ENCODE assay signal across 16 cellular contexts in genomic region chr2:121030523-121030922, GRCh38.
A peak's percentile ranks its signal among the peaks of the same experiment; 100 is the strongest.
DNase-seq lines count a peak whose midpoint lies in the region; ATAC-seq and TF ChIP-seq lines count a peak whose summit lies in the region.
"Had no signal": no experiment of that assay in that cellular context is flagged by ENCODE, and none has a peak within 500 bp of the region (broad histone marks: within the 10 kb centered on the region; RNA-seq: fewer than 3 reads in every experiment).

No MANE protein-coding gene starts in this region.

- no peak overlapping the region for H3K27ac Mint-ChIP-seq in activated CD8-positive, alpha-beta memory T cell treated with anti-CD3 and anti-CD28 coated beads, Interleukin-2, amount 10 ng/mL, durations not matched to agents 7 days and 5 days
- H3K27ac Mint-ChIP-seq in type B pancreatic cell, result no peak overlapping the region
- H3K27ac Mint-ChIP-seq: CD4-positive, alpha-beta T cell; H9 had no signal

- peaks cover 5% of the 10 kb centered on the region for H3K27me3 Mint-ChIP-seq in activated CD8-positive, alpha-beta memory T cell treated with anti-CD3 and anti-CD28 coated beads, Interleukin-2, amount 10 ng/mL, durations not matched to agents 7 days and 5 days
- H3K27me3 Mint-ChIP-seq in type B pancreatic cell, result peaks cover 58% of the 10 kb centered on the region

- CTCF ChIA-PET in activated CD8-positive, alpha-beta memory T cell treated with anti-CD3 and anti-CD28 coated beads, Interleukin-2, amount 10 ng/mL, durations not matched to agents 7 days and 5 days (lab: Charles Lee), result no interaction called here

- no peaks in the 10 kb centered on the region for H3K36me3 Mint-ChIP-seq in activated CD8-positive, alpha-beta memory T cell treated with anti-CD3 and anti-CD28 coated beads, Interleukin-2, amount 10 ng/mL, durations not matched to agents 7 days and 5 days
- H3K36me3 Mint-ChIP-seq in type B pancreatic cell, result no peaks in the 10 kb centered on the region

- no peaks in the 10 kb centered on the region for H3K4me1 Mint-ChIP-seq in activated CD8-positive, alpha-beta memory T cell treated with anti-CD3 and anti-CD28 coated beads, Interleukin-2, amount 10 ng/mL, durations not matched to agents 7 days and 5 days
- peaks cover 12% of the 10 kb centered on the region for H3K4me1 Mint-ChIP-seq in type B pancreatic cell (ENCODE audit: unreplicated experiment)
- H3K4me1 Mint-ChIP-seq: H9 had no signal

- peak; percentile 27 for DNase-seq in activated CD8-positive, alpha-beta memory T cell treated with anti-CD3 and anti-CD28 coated beads, Interleukin-2, amount 10 ng/mL, durations not matched to agents 7 days and 5 days
- no peak for DNase-seq in activated CD8-positive, alpha-beta memory T cell treated with anti-CD3 and anti-CD28 coated beads for 24 hours
- DNase-seq in islet precursor cell, result peak; percentile 61
- peak; percentile 31 for DNase-seq in type B pancreatic cell (ENCODE audit: extremely low spot score, unreplicated experiment)
- DNase-seq in stimulated activated CD4-positive, alpha-beta T cell treated with anti-CD3 and anti-CD28 coated beads, Interleukin-2, amount 100 ng/mL, for 48 hours, result no peak
- DNase-seq in COLO829 (ENCODE audit: low spot score), result no peak
- DNase-seq in activated CD4-positive, alpha-beta T cell treated with anti-CD3 and anti-CD28 coated beads, Interleukin-2, amount 50 U/mL, for 4 hours, result no peak
- DNase-seq: AML-193; CD4-positive, alpha-beta T cell; DMS153; DMS79; GF-D8; H9; IMR-90 had no signal

- H3K9me3 Mint-ChIP-seq in activated CD8-positive, alpha-beta memory T cell treated with anti-CD3 and anti-CD28 coated beads, Interleukin-2, amount 10 ng/mL, durations not matched to agents 7 days and 5 days (ENCODE audit: low read depth), result no peaks in the 10 kb centered on the region
- H3K9me3 Mint-ChIP-seq in type B pancreatic cell, result peaks cover 2% of the 10 kb centered on the region
- H3K9me3 Mint-ChIP-seq: H9 had no signal

- ATAC-seq in activated CD8-positive, alpha-beta memory T cell treated with anti-CD3 and anti-CD28 coated beads, Interleukin-2, amount 10 ng/mL, durations not matched to agents 7 days and 5 days, result no peak
- ATAC-seq: A549, K562 had no signal

- TF ChIP-seq CTCF in type B pancreatic cell (conservative IDR thresholded peaks at IDR 0.05), result no peak

- H3K4me3 Mint-ChIP-seq in activated CD8-positive, alpha-beta memory T cell treated with anti-CD3 and anti-CD28 coated beads, Interleukin-2, amount 10 ng/mL, durations not matched to agents 7 days and 5 days, result no peak overlapping the region
- H3K4me3 Mint-ChIP-seq in type B pancreatic cell, result no peak overlapping the region
- H3K4me3 Mint-ChIP-seq: CD4-positive, alpha-beta T cell; H9 had no signal

Comparison
In these comparisons a context has a peak if more than half of its experiments do, and no peak if none do; other contexts are left out.
1. DNase-seq: peak in activated CD8-positive, alpha-beta memory T cell treated with anti-CD3 and anti-CD28 coated beads, Interleukin-2, amount 10 ng/mL, durations not matched to agents 7 days and 5 days (single experiment), islet precursor cell (single experiment) and type B pancreatic cell (single experiment); none in activated CD8-positive, alpha-beta memory T cell treated with anti-CD3 and anti-CD28 coated beads for 24 hours (single experiment), stimulated activated CD4-positive, alpha-beta T cell treated with anti-CD3 and anti-CD28 coated beads, Interleukin-2, amount 100 ng/mL, for 48 hours (0 of 2), COLO829 (single experiment) and activated CD4-positive, alpha-beta T cell treated with anti-CD3 and anti-CD28 coated beads, Interleukin-2, amount 50 U/mL, for 4 hours (0 of 2).